In the genomic region with DNA sequence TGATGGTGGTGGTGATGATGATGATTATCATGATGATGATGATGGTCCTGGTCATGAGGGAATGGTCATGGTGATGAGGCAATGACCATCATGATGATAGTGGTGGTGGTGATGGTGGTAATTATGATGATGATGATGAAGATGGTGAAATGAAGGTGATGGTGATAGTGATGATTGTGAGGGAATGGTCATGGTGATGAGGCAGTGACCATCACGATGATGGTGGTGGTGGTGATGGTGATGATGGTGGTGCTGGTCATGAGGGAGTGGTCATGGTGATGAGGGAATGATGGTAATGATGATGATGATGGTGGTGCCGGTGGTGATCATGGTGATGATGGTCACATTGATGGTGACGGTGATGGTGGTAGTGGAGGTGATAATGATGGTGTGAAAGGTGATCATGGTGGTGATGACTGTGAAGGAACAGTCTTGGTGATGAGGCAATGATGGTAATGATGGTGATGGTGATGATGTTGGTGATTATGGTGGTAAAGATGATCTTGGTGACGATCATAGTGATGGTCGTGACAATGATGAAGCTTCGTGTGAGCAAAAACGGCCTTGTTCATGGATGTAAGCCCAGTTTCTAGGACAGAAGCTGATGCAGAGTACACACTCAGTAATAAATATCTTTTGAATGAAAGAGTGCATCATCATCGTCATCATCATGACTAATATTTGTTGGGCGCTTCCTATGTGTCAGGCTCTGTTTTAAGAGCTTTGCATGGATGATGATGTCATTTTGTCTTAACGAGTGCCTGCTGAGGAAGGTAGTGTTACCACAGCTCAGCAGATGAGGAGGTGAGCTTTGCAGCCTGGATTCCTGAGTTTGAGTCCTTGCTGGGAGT, we compare ENCODE assay signal across 15 cellular contexts. TPM values are rescaled to one million over a fixed set of nuclear protein-coding genes. Genes with fewer than 3 reads are reported as not detected.
DNase-seq lines count a peak whose midpoint lies in the region; ATAC-seq and TF ChIP-seq lines count a peak whose summit lies in the region.
"Had no signal": no experiment of that assay in that cellular context is flagged by ENCODE, and none has a peak within 500 bp of the region (broad histone marks: within the 10 kb centered on the region; RNA-seq: fewer than 3 reads in every experiment).

No MANE protein-coding gene starts in this region.

- DNase-seq in AG20443 (ENCODE audit: low spot score) (peak; percentile 63), HS-27A (ENCODE audit: low read depth) (peak; percentile 53), amniotic epithelial cell (ENCODE audit: low read depth) (peak; percentile 94), iris pigment epithelial cell (ENCODE audit: low read depth) (peak; percentile 90), spleen (no peak)
- no peak for DNase-seq in effector CD4-positive, alpha-beta T cell
- DNase-seq: activated naive CD4-positive, alpha-beta T cell; NCI-H2107; upper lobe of right lung had no signal

- ATAC-seq in GM18502 (IDR thresholded peaks at IDR 0.05; ENCODE audit: poor library complexity, unreplicated experiment): no peak
- no peak for ATAC-seq in HG03442 (IDR thresholded peaks at IDR 0.05; ENCODE audit: unreplicated experiment)
- ATAC-seq: upper lobe of right lung had no signal

- no peak for TF ChIP-seq POLR2A in spleen (IDR thresholded peaks at IDR 0.05)

- TF ChIP-seq CTCF in spleen (IDR thresholded peaks at IDR 0.05 in 8 of 11, conservative IDR thresholded peaks at IDR 0.05 in 3 of 11): no peak

- intact Hi-C loops in spleen (cut with DNase I; ENCODE audit: low total_unique reads): no loop called here

- no peaks in the 10 kb centered on the region for H3K9me3 ChIP-seq in spleen
- H3K9me3 ChIP-seq: right atrium auricular region, SJSA1, upper lobe of right lung had no signal

- H3K27me3 ChIP-seq in spleen (replicated peaks in 1 of 7): peaks cover 0 to 21% (median 0%) of the 10 kb centered on the region in 7 donors
- H3K27me3 ChIP-seq: right atrium auricular region, upper lobe of right lung had no signal

- 80 to 94% (median 87%) methylated on average over 10 of the region's 10 CpGs for WGBS in spleen, 5 donors

- H3K4me1 ChIP-seq in spleen: peaks cover 0 to 13% (median 11%) of the 10 kb centered on the region in 6 donors
- H3K4me1 ChIP-seq: upper lobe of right lung had no signal

- no peak overlapping the region for H3K27ac ChIP-seq in spleen
- H3K27ac ChIP-seq: SJSA1, upper lobe of right lung had no signal

- no peak overlapping the region for H3K4me3 ChIP-seq in spleen
- H3K4me3 ChIP-seq: right atrium auricular region, SJSA1, upper lobe of right lung had no signal

- peaks cover 0 to 5% (median 0%) of the 10 kb centered on the region in 6 donors for H3K36me3 ChIP-seq in spleen
- H3K36me3 ChIP-seq: right atrium auricular region, SJSA1, upper lobe of right lung had no signal

RNA-seq across cellular contexts. Expression of gene SBK2, which starts 17.2 kb away (rescaled TPM):
- total RNA-seq in spleen: not detected
- polyA plus RNA-seq in spleen: not detected
- total RNA-seq: mucosa of gallbladder, SJSA1, upper lobe of right lung had no signal
- polyA plus RNA-seq: IgD-negative memory B cell had no signal

RNA-seq across cellular contexts. Expression of gene SBK3, which starts 25.7 kb away (rescaled TPM):
- not detected for total RNA-seq in spleen
- not detected for polyA plus RNA-seq in spleen
- polyA plus RNA-seq: IgD-negative memory B cell had no signal

RNA-seq across cellular contexts. Expression of gene SSC5D, which starts 31.4 kb away (rescaled TPM):
- 10 to 100 TPM; 11.0 to 30.6 (median 24.1) TPM for total RNA-seq in spleen
- 1 to 10 TPM in 2 of 3 donors, under 1 TPM in 1; 0.61 to 7.4 (median 2.5) TPM for polyA plus RNA-seq in spleen
- total RNA-seq: SJSA1 had no signal
- polyA plus RNA-seq: IgD-negative memory B cell had no signal

RNA-seq across cellular contexts. Expression of gene NAT14, which starts 34.7 kb away (rescaled TPM):
- total RNA-seq in spleen: 10 to 100 TPM in 1 of 7 donors, 1 to 10 TPM in 6; 1.9 to 10.3 (median 6.9) TPM
- polyA plus RNA-seq in spleen: 10 to 100 TPM; 13.8 to 17.7 (median 15.5) TPM

RNA-seq across cellular contexts. Expression of gene ZNF628, which starts 43.3 kb away (rescaled TPM):
- total RNA-seq in spleen: 10 to 100 TPM in 3 of 7 donors, 1 to 10 TPM in 4; 4.4 to 13.6 (median 9.7) TPM
- polyA plus RNA-seq in spleen: 1 to 10 TPM; 1.4 to 8.2 (median 1.7) TPM

Comparison
In these comparisons a context has a peak if more than half of its experiments do, and no peak if none do; other contexts are left out.
1. DNase-seq: peak in AG20443 (single experiment), HS-27A (single experiment), amniotic epithelial cell (single experiment) and iris pigment epithelial cell (single experiment); none in effector CD4-positive, alpha-beta T cell (single experiment) and spleen (single experiment).